ENCODE assay signal across 10 cellular contexts in the genomic region with DNA sequence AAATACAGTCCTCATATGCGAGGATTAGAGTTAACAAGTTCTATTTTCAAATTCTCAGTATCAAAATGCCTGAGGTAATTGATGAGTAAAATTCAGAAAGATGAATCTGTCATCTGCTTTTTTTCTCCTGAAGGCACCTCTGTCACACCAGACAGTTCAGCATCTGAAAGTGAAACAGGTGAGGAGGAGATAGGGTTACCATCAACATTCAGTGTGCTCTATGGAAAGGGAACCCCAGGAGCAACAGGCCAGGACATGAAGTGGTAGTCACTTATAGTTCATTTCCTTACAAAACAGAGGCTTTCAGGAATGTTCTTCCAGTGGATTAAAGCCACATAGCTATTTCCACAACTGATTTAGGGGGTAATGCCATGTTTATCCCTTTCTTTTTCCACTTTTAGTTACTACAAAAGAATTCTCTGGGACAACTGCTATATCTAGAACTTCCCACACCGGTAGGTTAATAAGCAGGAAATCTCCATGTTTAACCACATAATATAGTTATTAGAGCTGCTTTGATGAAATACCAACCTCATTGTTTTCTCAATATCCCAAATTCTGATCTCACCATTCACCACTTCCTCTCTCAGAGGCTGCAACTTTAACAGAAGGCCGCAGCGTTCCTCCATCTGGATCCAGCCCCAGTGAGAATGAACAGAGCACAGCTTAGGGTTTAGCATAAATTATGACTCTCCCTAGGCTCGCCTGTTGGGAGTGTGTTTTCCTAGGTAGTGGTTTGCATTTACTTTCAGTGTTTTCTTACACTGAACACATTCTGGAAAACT.
DNase-seq lines count a peak whose midpoint lies in the region; ATAC-seq and TF ChIP-seq lines count a peak whose summit lies in the region.
"Had no signal": no experiment of that assay in that cellular context is flagged by ENCODE, and none has a peak within 500 bp of the region (broad histone marks: within the 10 kb centered on the region; RNA-seq: fewer than 3 reads in every experiment).

No MANE protein-coding gene starts in this region.

- no peak for TF ChIP-seq CTCF in GM13976 (IDR thresholded peaks at IDR 0.05; ENCODE audit: borderline replicate concordance, control extremely low read depth, extremely low read depth, insufficient read depth, missing control alignments)
- no peak for TF ChIP-seq CTCF in CD14-positive monocyte (IDR thresholded peaks at IDR 0.05)

- H3K4me3 Mint-ChIP-seq in CD14-positive monocyte, result no peak overlapping the region

- in situ Hi-C loops in GM13976 (cut with MboI; ENCODE audit: low sequenced_read_pairs, unreplicated experiment), result no loop called here

- DNase-seq in GM13976 (ENCODE audit: low spot score) (peak; percentile 7), HPDE6-E6E7 (ENCODE audit: extremely low spot score) (peak; percentile 44), epithelial cell of prostate (ENCODE audit: low read depth, low spot score) (peak; percentile 6), GM19240 (ENCODE audit: insufficient read length, low spot score) (no peak), CD14-positive monocyte (ENCODE audit: low spot score) (no peak), activated gamma-delta T cell (lab: John Stamatoyannopoulos, UW) (no peak)
- DNase-seq in activated effector memory CD4-positive, alpha-beta T cell treated with Interleukin-2 at 50 U/mL for 16 hours, result no peak
- DNase-seq: activated CD8-positive, alpha-beta memory T cell treated with anti-CD3 and anti-CD28 coated beads, Interleukin-2, amount 50 U/mL, for 48 hours; COR-L47 had no signal

- peaks cover 21% of the 10 kb centered on the region for H3K4me1 Mint-ChIP-seq in CD14-positive monocyte

- H3K36me3 Mint-ChIP-seq in CD14-positive monocyte, result no peaks in the 10 kb centered on the region

- peak overlapping the region in 1 of 7 donors; percentile 36 for H3K27ac Mint-ChIP-seq in CD14-positive monocyte

- H3K27ac ChIP-seq in epithelial cell of prostate, result peak overlapping the region; percentile 57

- intact Hi-C loops in CD14-positive monocyte (cut with micrococcal nuclease), result no loop called here

- peaks cover 0 to 13% (median 2%) of the 10 kb centered on the region in 7 donors for H3K9me3 Mint-ChIP-seq in CD14-positive monocyte

- peak; percentile 78 for ATAC-seq in GM21723 (IDR thresholded peaks at IDR 0.05; ENCODE audit: unreplicated experiment)

- H3K27me3 Mint-ChIP-seq in CD14-positive monocyte (ENCODE audit: low read depth in 3 of 3), result peaks cover 0 to 2% (median 1%) of the 10 kb centered on the region in 3 donors

Comparison
In these comparisons a context has a peak if more than half of its experiments do, and no peak if none do; other contexts are left out.
1. DNase-seq: peak in GM13976 (single experiment), HPDE6-E6E7 (single experiment) and epithelial cell of prostate (single experiment); none in GM19240 (single experiment), CD14-positive monocyte (single experiment), activated effector memory CD4-positive, alpha-beta T cell treated with Interleukin-2 at 50 U/mL for 16 hours (single experiment) and activated gamma-delta T cell (single experiment).